ENCODE assay signal across 8 cellular contexts in genomic region chr22:41285441-41285819, GRCh38.
A peak's percentile ranks its signal among the peaks of the same experiment; 100 is the strongest.
DNase-seq lines count a peak whose midpoint lies in the region; ATAC-seq and TF ChIP-seq lines count a peak whose summit lies in the region.

No MANE protein-coding gene starts in this region.

- DNase-seq in NOMO-1 treated with DMSO at 0.1 percent for 48 hours (lab: John Stamatoyannopoulos, UW; ENCODE audit: unreplicated experiment) (peak; percentile 76), activated T-cell treated with anti-CD3 and anti-CD28 coated beads for 24 hours (ENCODE audit: low read depth) (peak; percentile 84), erythroblast (lab: John Stamatoyannopoulos, UW) (peak; percentile 91 to 95), NCI-H524 treated with DMSO at 0.1 percent for 48 hours (lab: John Stamatoyannopoulos, UW) (no peak)
- peak; percentile 54 to 58 for DNase-seq in stimulated activated CD8-positive, alpha-beta memory T cell treated with anti-CD3 and anti-CD28 coated beads, Interleukin-7, amount 100 ng/mL, for 1 hour (ENCODE audit: low read depth in 2 of 2)

- H3K27ac ChIP-seq in muscle layer of duodenum (ENCODE audit: low read length) = peak overlapping the region; percentile 87

- H3K36me3 ChIP-seq in muscle layer of duodenum (ENCODE audit: control insufficient read depth in 1 of 2, insufficient read depth in 2 of 2, low read length in 2 of 2) = peaks cover 13 to 16% of the 10 kb centered on the region in 2 donors

- peaks cover 0 to 19% of the 10 kb centered on the region in 2 donors for H3K4me1 ChIP-seq in muscle layer of duodenum (ENCODE audit: control insufficient read depth in 1 of 2, insufficient read depth in 2 of 2, low read length in 2 of 2)

- H3K27me3 ChIP-seq in muscle layer of duodenum (ENCODE audit: low read depth, low read length) = no peaks in the 10 kb centered on the region

- peak; percentile 2 for ATAC-seq in HG03025 (IDR thresholded peaks at IDR 0.05; ENCODE audit: low FRiP score, unreplicated experiment)

- TF ChIP-seq POLR2A in erythroblast (IDR thresholded peaks at IDR 0.05; ENCODE audit: low read length) = no peak

- H3K4me3 ChIP-seq in GM08714 (ENCODE audit: low read length) (peak overlapping the region; percentile 89), muscle layer of duodenum (ENCODE audit: low read depth in 1 of 2, low read length in 2 of 2) (peak overlapping the region; percentile 85 to 100)

- H3K9me3 ChIP-seq in muscle layer of duodenum (ENCODE audit: control insufficient read depth in 1 of 2, low read length in 2 of 2) = no peaks in the 10 kb centered on the region
